Comparison of ENCODE assay signal across 11 cellular contexts in the genomic region with DNA sequence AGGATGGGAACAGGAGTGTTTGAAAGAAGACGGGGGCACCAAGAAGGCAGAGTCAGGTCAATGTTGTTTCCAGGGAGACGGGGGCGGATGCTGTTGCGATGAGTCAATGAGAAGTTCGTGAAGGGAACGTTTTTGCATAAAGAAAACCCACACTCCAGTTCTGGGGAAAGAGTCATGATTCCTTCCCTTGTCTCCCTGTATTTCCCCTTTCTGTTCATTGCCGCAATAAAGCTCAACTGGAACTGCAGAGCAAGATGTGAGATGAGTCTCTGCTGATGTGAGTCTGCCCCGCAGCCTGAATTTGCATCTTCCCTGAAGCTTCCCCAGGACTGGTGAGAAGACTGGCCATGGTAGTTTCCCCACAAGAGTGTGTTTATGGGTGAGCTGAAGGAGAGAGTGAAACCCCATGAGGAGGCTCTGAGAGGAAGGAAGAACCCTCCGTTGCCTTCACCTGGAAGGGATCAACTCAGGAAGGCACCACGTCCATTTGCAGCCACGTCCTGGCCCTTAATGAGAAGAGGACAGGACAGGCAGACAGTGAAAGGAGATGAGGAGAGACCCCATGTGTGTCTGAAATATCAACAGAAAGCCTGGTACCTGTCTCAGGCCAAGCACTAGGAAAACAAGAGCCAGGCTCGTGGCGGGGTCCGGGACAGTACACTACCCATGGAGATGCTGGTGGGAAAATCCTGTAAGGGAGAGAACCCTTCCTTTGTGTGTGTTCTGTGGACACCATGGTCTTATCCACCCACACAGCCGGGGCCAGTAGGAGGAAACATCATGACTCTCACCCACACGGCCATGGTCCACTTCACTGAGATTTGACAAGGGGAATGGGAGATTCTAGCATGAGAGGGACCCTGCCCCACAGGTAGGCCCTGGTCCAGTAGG.
A peak's percentile ranks its signal among the peaks of the same experiment; 100 is the strongest.
DNase-seq lines count a peak whose midpoint lies in the region; ATAC-seq and TF ChIP-seq lines count a peak whose summit lies in the region.
"Had no signal": no experiment of that assay in that cellular context is flagged by ENCODE, and none has a peak within 500 bp of the region (broad histone marks: within the 10 kb centered on the region; RNA-seq: fewer than 3 reads in every experiment).

No MANE protein-coding gene starts in this region.

- H3K9me3 ChIP-seq in BLaER1: peaks cover 50% of the 10 kb centered on the region
- peaks cover 31% of the 10 kb centered on the region for H3K9me3 ChIP-seq in OCI-LY3 (ENCODE audit: insufficient read depth, low read length)

- H4K20me1 ChIP-seq in BLaER1 (no peaks in the 10 kb centered on the region), OCI-LY3 (ENCODE audit: insufficient read depth, low read length) (no peaks in the 10 kb centered on the region)

- no peak overlapping the region for H3K4me3 ChIP-seq in BLaER1
- H3K4me3 ChIP-seq in OCI-LY3 (ENCODE audit: low read length): peak overlapping the region; percentile 49

- ATAC-seq in GM19372 (IDR thresholded peaks at IDR 0.05; ENCODE audit: low read depth, unreplicated experiment) (peak; percentile 51), GM21381 (IDR thresholded peaks at IDR 0.05; ENCODE audit: unreplicated experiment) (no peak)

- H3K4me2 ChIP-seq in BLaER1 (peak overlapping the region; percentile 31), OCI-LY3 (ENCODE audit: low read length) (peak overlapping the region; percentile 59)

- no peaks in the 10 kb centered on the region for H3K79me2 ChIP-seq in OCI-LY3 (ENCODE audit: low read length)

- H3K27ac ChIP-seq in BLaER1 (peak overlapping the region; percentile 0; the same call in 1 of the 2 replicates), OCI-LY3 (ENCODE audit: low read length) (peak overlapping the region; percentile 85)

- H3K27me3 ChIP-seq in BLaER1 (no peaks in the 10 kb centered on the region), OCI-LY3 (ENCODE audit: low read depth, low read length) (peaks cover under 1% of the 10 kb centered on the region; the same call in 1 of the 2 replicates)

- no peak for TF ChIP-seq CTCF in OCI-LY3 (IDR thresholded peaks at IDR 0.05; ENCODE audit: low read depth, low read length)

- no peak overlapping the region for H3K9ac ChIP-seq in BLaER1
- peak overlapping the region; percentile 43; the same call in 1 of the 2 replicates for H3K9ac ChIP-seq in OCI-LY3 (ENCODE audit: low read length)

- H3K4me1 ChIP-seq in BLaER1 (peaks cover 19% of the 10 kb centered on the region), OCI-LY3 (ENCODE audit: low read length) (peaks cover 35% of the 10 kb centered on the region)

- DNase-seq in OCI-M2 (lab: John Stamatoyannopoulos, UW; ENCODE audit: unreplicated experiment) (no peak), KG1 (lab: John Stamatoyannopoulos, UW) (no peak)
- DNase-seq: activated CD4-positive, CD25-positive, alpha-beta regulatory T cell; CD8-positive, alpha-beta memory T cell; erythroblast; NCI-H1694 treated with DMSO at 0.1 percent for 48 hours; retina had no signal

- H3K36me3 ChIP-seq in BLaER1 (no peaks in the 10 kb centered on the region; the same call in 1 of the 2 replicates), OCI-LY3 (replicated peaks; ENCODE audit: low read depth, low read length) (peaks cover 12% of the 10 kb centered on the region)

- no peak overlapping the region for H2AFZ ChIP-seq in OCI-LY3 (ENCODE audit: low read depth, low read length)
